ENCODE assay signal across 1 cellular context in the genomic region with DNA sequence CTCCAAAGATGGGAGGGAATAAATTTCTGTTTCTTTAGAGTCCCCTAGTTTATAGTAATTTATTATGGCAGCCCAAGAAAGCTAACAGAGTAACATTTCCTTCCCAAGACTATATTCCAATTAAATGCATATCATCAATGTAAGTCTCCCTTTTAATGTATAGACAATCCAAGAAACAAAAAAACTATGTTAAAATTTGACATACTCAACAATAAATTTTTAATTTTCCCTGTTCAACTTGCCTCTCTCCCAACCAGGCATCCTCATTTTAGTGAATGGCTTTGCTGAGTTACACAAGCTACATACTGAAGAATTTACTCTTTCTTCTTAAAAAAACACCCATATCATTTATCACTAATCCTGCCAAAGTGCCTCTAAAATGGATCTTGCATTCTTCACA.
A peak's percentile ranks its signal among the peaks of the same experiment; 100 is the strongest.
TF ChIP-seq lines count a peak whose summit lies in the region.

No MANE protein-coding gene starts in this region.

TF ChIP-seq in HepG2, 621 proteins besides CTCF, POLR2A, EP300 and RAD21:
- TF ChIP-seq MAFK (conservative IDR thresholded peaks at IDR 0.05 in 1 of 2, IDR thresholded peaks at IDR 0.05 in 1 of 2; ENCODE audit: low read length in 2 of 2), result peak; percentile 52 to 60; a peak in 3 of 4 replicates
- no peak for TF ChIP-seq ZNF598 (CRISPR knock-in tag; IDR thresholded peaks at IDR 0.05; ENCODE audit: borderline replicate concordance)
- TF ChIP-seq MAFF (IDR thresholded peaks at IDR 0.05; ENCODE audit: low read depth, low read length), result peak; percentile 43; the same call in 1 of the 2 replicates
